In the genomic region with DNA sequence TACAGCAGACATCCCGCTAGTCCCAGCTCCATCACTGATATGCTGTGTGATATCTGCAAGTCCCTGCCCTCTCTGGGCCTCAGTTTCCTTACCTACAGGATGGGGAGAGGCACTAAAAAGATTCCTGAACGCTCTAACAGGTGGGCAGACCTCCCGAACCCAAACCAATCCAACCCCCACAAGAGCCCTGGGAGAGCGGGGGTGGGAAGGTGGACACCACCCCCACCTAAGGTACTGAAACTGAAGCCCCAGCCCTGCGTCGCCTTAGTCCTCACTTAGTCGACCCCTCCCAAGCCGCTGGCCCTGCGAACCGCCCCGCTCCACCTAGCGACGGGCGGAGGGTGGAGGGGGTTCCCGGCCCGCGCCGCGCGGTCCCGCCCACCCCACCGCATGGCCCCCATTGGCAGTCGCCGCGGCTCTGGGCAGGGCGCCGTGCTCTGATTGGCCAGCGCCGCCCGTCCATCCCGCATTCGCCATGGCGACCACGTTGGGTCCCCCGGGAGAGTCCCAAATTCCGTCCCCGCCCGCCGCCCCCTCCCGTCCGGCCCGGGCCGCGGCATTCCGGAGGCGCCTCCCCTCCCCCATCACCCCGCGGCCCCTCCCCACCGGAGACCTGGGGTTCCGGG, we compare ENCODE assay signal across 8 cellular contexts. TPM values are rescaled to one million over a fixed set of nuclear protein-coding genes. Genes with fewer than 3 reads are reported as not detected.
DNase-seq lines count a peak whose midpoint lies in the region; ATAC-seq lines count a peak whose summit lies in the region.

No MANE protein-coding gene starts in this region.

- H3K27ac ChIP-seq in SJSA1 (peak overlapping the region; percentile 61), substantia nigra (ENCODE audit: low read depth, low read length, poor library complexity, severe bottlenecking) (peak overlapping the region; percentile 35)

- peak; percentile 9 for DNase-seq in DMS79 (lab: John Stamatoyannopoulos, UW)
- DNase-seq in KBM-7: peak; percentile 87
- peak; percentile 71 to 94 for DNase-seq in SJSA1 (ENCODE audit: low read depth in 1 of 2, low spot score in 2 of 2)
- DNase-seq in activated naive CD4-positive, alpha-beta T cell treated with Interleukin-2 at 50 U/mL for 16 hours: peak; percentile 95
- DNase-seq in germinal center (ENCODE audit: low spot score): peak; percentile 97
- peak in 55 of 56 donors; percentile 22 to 92 (median 76) for DNase-seq in nucleus accumbens (lab: John Stamatoyannopoulos, UW)
- DNase-seq in substantia nigra (lab: John Stamatoyannopoulos, UW): peak in 47 of 49 donors; percentile 32 to 94 (median 77)

- peaks cover 19% of the 10 kb centered on the region for H3K4me1 ChIP-seq in SJSA1 (replicated peaks)

- peak overlapping the region; percentile 75 for H3K4me3 ChIP-seq in SJSA1

- H3K9me3 ChIP-seq in SJSA1 (replicated peaks): no peaks in the 10 kb centered on the region

- no peaks in the 10 kb centered on the region; the same call in 1 of the 2 replicates for H3K27me3 ChIP-seq in SJSA1 (replicated peaks)

- H3K36me3 ChIP-seq in SJSA1: no peaks in the 10 kb centered on the region

- peak; percentile 56 for ATAC-seq in GM21723 (IDR thresholded peaks at IDR 0.05; ENCODE audit: unreplicated experiment)

- in situ Hi-C loops in KBM-7 (cut with MboI; ENCODE audit: low pct_unique_long_range_greater_than_20kb, low sequenced_read_pairs): no loop called here

RNA-seq across cellular contexts. Expression of a gene that starts 0.6 kb away (rescaled TPM):
- total RNA-seq in SJSA1 (2014; rRNA removed; shearing (Covaris generic)): 13.4 and 24.5 TPM in 2 replicates

RNA-seq across cellular contexts. Expression of a gene that starts 6.7 kb away (rescaled TPM):
- total RNA-seq in SJSA1 (2014; rRNA removed; shearing (Covaris generic)): not detected in 2 replicates

RNA-seq across cellular contexts. Expression of a gene that starts 49.5 kb away (rescaled TPM):
- total RNA-seq in SJSA1 (2014; rRNA removed; shearing (Covaris generic)): 5.6 and 5.7 TPM in 2 replicates

Comparison
In these comparisons a context has a peak if more than half of its experiments do, and no peak if none do; other contexts are left out.
1. Peak in every context shown above with its lines: DNase-seq, ATAC-seq, H3K4me3 ChIP-seq and H3K27ac ChIP-seq.
2. DNase-seq: peak in every context shown above with its lines; median percentile 97 in germinal center; 95 in activated naive CD4-positive, alpha-beta T cell treated with Interleukin-2 at 50 U/mL for 16 hours; 87 in KBM-7; 82 in SJSA1; 77 in substantia nigra; 76 in nucleus accumbens; 9 in DMS79.